Comparison of ENCODE assay signal across 25 cellular contexts in the genomic region with DNA sequence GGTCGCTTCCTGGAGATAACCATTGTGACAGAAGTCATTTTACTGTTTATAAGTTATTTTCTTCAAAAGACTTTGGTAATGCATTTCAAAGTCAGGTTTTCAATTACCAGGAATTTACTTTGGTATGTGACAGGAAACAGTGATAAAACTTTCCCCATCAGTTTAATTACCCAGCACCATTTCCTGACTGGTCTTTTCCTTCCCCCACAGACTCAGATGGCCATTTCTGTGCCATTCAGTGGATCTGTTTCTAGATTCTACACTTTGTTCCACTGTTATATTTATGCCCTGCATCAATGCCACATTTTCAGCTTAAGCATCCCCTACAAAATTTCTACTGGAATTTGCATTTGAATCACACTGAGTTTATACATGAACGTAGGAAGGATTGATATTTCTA. TPM values are rescaled to one million over a fixed set of nuclear protein-coding genes. Genes with fewer than 3 reads are reported as not detected.
DNase-seq lines count a peak whose midpoint lies in the region; ATAC-seq and TF ChIP-seq lines count a peak whose summit lies in the region.
"Had no signal": no experiment of that assay in that cellular context is flagged by ENCODE, and none has a peak within 500 bp of the region (broad histone marks: within the 10 kb centered on the region; RNA-seq: fewer than 3 reads in every experiment).

No MANE protein-coding gene starts in this region.

- peaks cover 9% of the 10 kb centered on the region for H3K36me3 ChIP-seq in A673 (ENCODE audit: insufficient read depth, low read length, poor library complexity, severe bottlenecking)
- H3K36me3 ChIP-seq in GM23248 (ENCODE audit: low read depth) = peaks cover 17% of the 10 kb centered on the region
- H3K36me3 ChIP-seq: colonic mucosa had no signal

- in situ Hi-C loops in GM23248 (cut with MboI) = loop anchor here (25.0 kb wide), 1 partner anchor 497 kb away; no protein-coding TSS in a partner anchor

- H3K9me3 ChIP-seq in A673 (ENCODE audit: low read depth, low read length, poor library complexity, severe bottlenecking) = no peaks in the 10 kb centered on the region
- no peaks in the 10 kb centered on the region for H3K9me3 ChIP-seq in GM23248 (ENCODE audit: low read depth)
- H3K9me3 ChIP-seq: colonic mucosa had no signal

- peak overlapping the region; percentile 77 for H3K27ac ChIP-seq in A673 (ENCODE audit: low read depth, low read length, poor library complexity, severe bottlenecking)
- peak overlapping the region; percentile 91 for H3K27ac ChIP-seq in GM23248
- H3K27ac ChIP-seq: colonic mucosa, epithelial cell of prostate had no signal

- 76 to 79% methylated on average over 2 of the region's 2 CpGs for WGBS in GM23248 (ENCODE audit: low coverage in 1 of 2, low lambda C conversion rate in 2 of 2, missing lambda C conversion rate in 2 of 2), 2 experiments

- no peaks in the 10 kb centered on the region for H3K9me2 ChIP-seq in GM23248 (ENCODE audit: insufficient read depth)

- H3K4me1 Mint-ChIP-seq in activated T-helper 1 cell treated with anti-CD3 and anti-CD28 coated beads, Interleukin-12 subunit alpha, Interleukin-12 subunit beta, Interleukin-2, Interleukin-4 antibody, amounts not matched to agents 30 ng/mL and 10 ng/mL and 1 ng/mL, durations not matched to agents 14 hours and 24 hours and 36 hours (ENCODE audit: low read depth) = peaks cover 78% of the 10 kb centered on the region
- H3K4me1 Mint-ChIP-seq in immature natural killer cell = peaks cover 59 to 92% of the 10 kb centered on the region in 2 donors

- DNase-seq in A673 (ENCODE audit: low spot score) (peak; percentile 93), GM23248 (no peak), immature natural killer cell (no peak), HuH-7 (ENCODE audit: low spot score) (no peak)
- no peak for DNase-seq in activated T-helper 1 cell treated with anti-CD3 and anti-CD28 coated beads, Interleukin-12 subunit alpha, Interleukin-12 subunit beta, Interleukin-2, Interleukin-4 antibody, amounts not matched to agents 30 ng/mL and 10 ng/mL and 1 ng/mL, durations not matched to agents 14 hours and 24 hours and 36 hours (ENCODE audit: low spot score)
- DNase-seq: activated B cell treated with CpG ODN at 0.5 μM for 24 hours; activated CD8-positive, alpha-beta memory T cell treated with anti-CD3 and anti-CD28 coated beads, Interleukin-2, amount 10 ng/mL, durations not matched to agents 7 days and 5 days; activated naive CD4-positive, alpha-beta T cell; colonic mucosa; NCI-H1417 treated with DMSO at 0.1 percent for 48 hours; NCI-H526 treated with DMSO at 0.1 percent for 48 hours; nucleus accumbens had no signal

- H3F3A ChIP-seq in GM23248 (ENCODE audit: insufficient read depth) = peaks cover 89% of the 10 kb centered on the region

- no peak for TF ChIP-seq CTCF in A673 (conservative IDR thresholded peaks at IDR 0.05; ENCODE audit: low read depth, low read length)

- peaks cover 100% of the 10 kb centered on the region for H3K79me2 ChIP-seq in GM23248 (ENCODE audit: insufficient read depth)

- peak overlapping the region; percentile 25 for H3K27ac Mint-ChIP-seq in activated T-helper 1 cell treated with anti-CD3 and anti-CD28 coated beads, Interleukin-12 subunit alpha, Interleukin-12 subunit beta, Interleukin-2, Interleukin-4 antibody, amounts not matched to agents 30 ng/mL and 10 ng/mL and 1 ng/mL, durations not matched to agents 14 hours and 24 hours and 36 hours
- peak overlapping the region in 5 of 6 donors; percentile 22 to 80 (median 69) for H3K27ac Mint-ChIP-seq in immature natural killer cell
- H3K27ac Mint-ChIP-seq: activated B cell treated with CpG ODN at 0.5 μM for 24 hours had no signal

- H2AFZ ChIP-seq in GM23248 = no peak overlapping the region

- H3K27me3 ChIP-seq in A673 (replicated peaks; ENCODE audit: insufficient read depth, low read depth, low read length, poor library complexity) = no peaks in the 10 kb centered on the region
- no peaks in the 10 kb centered on the region for H3K27me3 ChIP-seq in GM23248 (replicated peaks; ENCODE audit: insufficient read depth)
- H3K27me3 ChIP-seq: colonic mucosa had no signal

- BruUV-seq in A673 (replicated peaks; lab: Mats Ljungman, UMichigan) = no TSS peak

- H3K4me1 ChIP-seq in A673 (ENCODE audit: insufficient read depth, low read length, poor library complexity, severe bottlenecking) (peaks cover 60% of the 10 kb centered on the region), GM23248 (ENCODE audit: insufficient read depth) (peaks cover 88% of the 10 kb centered on the region)

- H3K4me3 Mint-ChIP-seq in activated T-helper 1 cell treated with anti-CD3 and anti-CD28 coated beads, Interleukin-12 subunit alpha, Interleukin-12 subunit beta, Interleukin-2, Interleukin-4 antibody, amounts not matched to agents 30 ng/mL and 10 ng/mL and 1 ng/mL, durations not matched to agents 14 hours and 24 hours and 36 hours = no peak overlapping the region
- peak overlapping the region in 3 of 5 donors; percentile 24 to 35 (median 33) for H3K4me3 Mint-ChIP-seq in immature natural killer cell
- H3K4me3 Mint-ChIP-seq: activated B cell treated with CpG ODN at 0.5 μM for 24 hours; activated CD8-positive, alpha-beta memory T cell treated with anti-CD3 and anti-CD28 coated beads, Interleukin-2, amount 10 ng/mL, durations not matched to agents 7 days and 5 days had no signal

- no peaks in the 10 kb centered on the region for H3K9me3 Mint-ChIP-seq in activated T-helper 1 cell treated with anti-CD3 and anti-CD28 coated beads, Interleukin-12 subunit alpha, Interleukin-12 subunit beta, Interleukin-2, Interleukin-4 antibody, amounts not matched to agents 30 ng/mL and 10 ng/mL and 1 ng/mL, durations not matched to agents 14 hours and 24 hours and 36 hours
- no peaks in the 10 kb centered on the region for H3K9me3 Mint-ChIP-seq in immature natural killer cell
- H3K9me3 Mint-ChIP-seq: activated B cell treated with CpG ODN at 0.5 μM for 24 hours had no signal

- peaks cover 22% of the 10 kb centered on the region for H3K36me3 Mint-ChIP-seq in activated T-helper 1 cell treated with anti-CD3 and anti-CD28 coated beads, Interleukin-12 subunit alpha, Interleukin-12 subunit beta, Interleukin-2, Interleukin-4 antibody, amounts not matched to agents 30 ng/mL and 10 ng/mL and 1 ng/mL, durations not matched to agents 14 hours and 24 hours and 36 hours (ENCODE audit: low read depth)
- peaks cover 0 to 2% (median 0%) of the 10 kb centered on the region in 3 donors for H3K36me3 Mint-ChIP-seq in immature natural killer cell

- no peak for ATAC-seq in HG02623 (IDR thresholded peaks at IDR 0.05; ENCODE audit: unreplicated experiment)
- no peak for ATAC-seq in GM19463 (IDR thresholded peaks at IDR 0.05; ENCODE audit: unreplicated experiment)
- ATAC-seq in HG03025 (IDR thresholded peaks at IDR 0.05; ENCODE audit: low FRiP score, unreplicated experiment) = no peak
- ATAC-seq: activated CD8-positive, alpha-beta memory T cell treated with anti-CD3 and anti-CD28 coated beads, Interleukin-2, amount 10 ng/mL, durations not matched to agents 7 days and 5 days; left colon had no signal

- peak overlapping the region; percentile 10 for H3K9ac ChIP-seq in GM23248

- peak overlapping the region; percentile 40 for H3K4me2 ChIP-seq in GM23248 (ENCODE audit: unreplicated experiment)

- POLR2A ChIA-PET in A673 (lab: Charles Lee; ENCODE audit: low non-redundant PET) = no interaction called here

- CTCF ChIA-PET in A673 (lab: Charles Lee) = interaction anchor here (1.0 to 1.3 kb wide), 2 partner anchors 17 to 129 kb away, joined by 3 to 6 read pairs; no protein-coding TSS in a partner anchor

- peaks cover 22% of the 10 kb centered on the region; the same call in 1 of the 2 replicates for H4K20me1 ChIP-seq in GM23248 (ENCODE audit: insufficient read depth)

- H3K4me3 ChIP-seq in A673 (ENCODE audit: low read depth, low read length, poor library complexity, severe bottlenecking) (peak overlapping the region; percentile 4), GM23248 (0 out of 2 replicates have a peak overlapping the region, but pooled peaks have one; percentile 3)
- H3K4me3 ChIP-seq: colonic mucosa had no signal

- H3K27me3 Mint-ChIP-seq in activated T-helper 1 cell treated with anti-CD3 and anti-CD28 coated beads, Interleukin-12 subunit alpha, Interleukin-12 subunit beta, Interleukin-2, Interleukin-4 antibody, amounts not matched to agents 30 ng/mL and 10 ng/mL and 1 ng/mL, durations not matched to agents 14 hours and 24 hours and 36 hours (ENCODE audit: insufficient read depth) = no peaks in the 10 kb centered on the region
- peaks cover 0 to 3% (median 3%) of the 10 kb centered on the region in 3 donors for H3K27me3 Mint-ChIP-seq in immature natural killer cell (ENCODE audit: low read depth in 3 of 3)
- H3K27me3 Mint-ChIP-seq: activated B cell treated with CpG ODN at 0.5 μM for 24 hours; activated CD8-positive, alpha-beta memory T cell treated with anti-CD3 and anti-CD28 coated beads, Interleukin-2, amount 10 ng/mL, durations not matched to agents 7 days and 5 days had no signal

- intact Hi-C loops in A673 (cut with micrococcal nuclease; ENCODE audit: unreplicated experiment) = loop anchor here (10.0 kb wide), 1 partner anchor 329 kb away; no protein-coding TSS in a partner anchor
- intact Hi-C loops in activated T-helper 1 cell treated with anti-CD3 and anti-CD28 coated beads, Interleukin-12 subunit alpha, Interleukin-12 subunit beta, Interleukin-2, Interleukin-4 antibody, amounts not matched to agents 30 ng/mL and 10 ng/mL and 1 ng/mL, durations not matched to agents 14 hours and 24 hours and 36 hours (cut with micrococcal nuclease) = loop anchor here (1.0 to 5.0 kb wide), 2 partner anchors 17 to 327 kb away; a partner anchor contains a TSS

RNA-seq across cellular contexts. Expression of a gene that starts 16.3 kb away (rescaled TPM):
- 75.9 and 82.8 TPM in 2 replicates for total RNA-seq in A673 (2021)
- total RNA-seq in GM23248 (2014; rRNA removed; shearing (Covaris generic)) = 182 and 231 TPM in 2 replicates
- polyA plus RNA-seq in GM23248 (2016; fragmentation: Nextera tagmentation; extraction: Ambion mirVana) (127 and 131 TPM in 2 replicates), immature natural killer cell (10 to 100 TPM in 1 of 3 donors, 1 to 10 TPM in 2; 4.1 to 39.0 (median 5.7) TPM)
- 54.8 and 56.0 TPM in 2 replicates for total RNA-seq in activated T-helper 1 cell treated with anti-CD3 and anti-CD28 coated beads, Interleukin-12 subunit alpha, Interleukin-12 subunit beta, Interleukin-2, Interleukin-4 antibody, amounts not matched to agents 30 ng/mL and 10 ng/mL and 1 ng/mL, durations not matched to agents 14 hours and 24 hours and 36 hours

RNA-seq across cellular contexts. Expression of a gene that starts 34.0 kb away (rescaled TPM):
- not detected in 2 replicates for total RNA-seq in A673 (2021)
- not detected in 2 replicates for total RNA-seq in GM23248 (2014; rRNA removed; shearing (Covaris generic))
- not detected in 2 replicates for polyA plus RNA-seq in GM23248 (2016; fragmentation: Nextera tagmentation; extraction: Ambion mirVana)
- not detected in 2 replicates for total RNA-seq in activated T-helper 1 cell treated with anti-CD3 and anti-CD28 coated beads, Interleukin-12 subunit alpha, Interleukin-12 subunit beta, Interleukin-2, Interleukin-4 antibody, amounts not matched to agents 30 ng/mL and 10 ng/mL and 1 ng/mL, durations not matched to agents 14 hours and 24 hours and 36 hours
- not detected for polyA plus RNA-seq in immature natural killer cell
- total RNA-seq: activated B cell treated with CpG ODN at 0.5 μM for 24 hours; activated CD8-positive, alpha-beta memory T cell treated with anti-CD3 and anti-CD28 coated beads, Interleukin-2, amount 10 ng/mL, durations not matched to agents 7 days and 5 days; colonic mucosa; Daoy; frontal cortex; HT-29; left colon; mucosa of gallbladder; right cardiac atrium; Right ventricle myocardium inferior; subcutaneous adipose tissue; urinary bladder had no signal
- polyA plus RNA-seq: right cardiac atrium, urinary bladder had no signal
